In genomic region chr10:34722404-34722803, GRCh38 we compare ENCODE assay signal across 24 cellular contexts.
A peak's percentile ranks its signal among the peaks of the same experiment; 100 is the strongest.
DNase-seq lines count a peak whose midpoint lies in the region; ATAC-seq and TF ChIP-seq lines count a peak whose summit lies in the region.
"Had no signal": no experiment of that assay in that cellular context is flagged by ENCODE, and none has a peak within 500 bp of the region (broad histone marks: within the 10 kb centered on the region; RNA-seq: fewer than 3 reads in every experiment).

No MANE protein-coding gene starts in this region.

- peaks cover 91% of the 10 kb centered on the region for H3K4me1 ChIP-seq in BLaER1

- H3K9me3 Mint-ChIP-seq in progenitor cell of endocrine pancreas (ENCODE audit: low read depth) = no peaks in the 10 kb centered on the region
- no peaks in the 10 kb centered on the region for H3K9me3 Mint-ChIP-seq in effector memory CD8-positive, alpha-beta T cell
- H3K9me3 Mint-ChIP-seq: CD8-positive, alpha-beta T cell; IgD-negative memory B cell had no signal

- DNase-seq in D341Med (ENCODE audit: low spot score) (peak; percentile 54), epithelial cell of prostate (ENCODE audit: low read depth, low spot score) (no peak), progenitor cell of endocrine pancreas (ENCODE audit: low spot score, unreplicated experiment) (no peak), left colon (no peak), lower leg skin (ENCODE audit: low spot score in 2 of 2) (no peak)
- DNase-seq in effector memory CD8-positive, alpha-beta T cell = no peak
- DNase-seq: AML-193; Caco-2; CD8-positive, alpha-beta T cell; DMS79 treated with DMSO at 0.1 percent for 48 hours; GF-D8; HCEC 1CT; NCI-H1048; NCI-H1694; NCI-H2029 treated with DMSO at 0.1 percent for 48 hours; NCI-H748 treated with DMSO at 0.1 percent for 48 hours; PC-9; Right ventricle myocardium superior had no signal

- no peaks in the 10 kb centered on the region for H3K27me3 ChIP-seq in BLaER1
- H3K27me3 ChIP-seq: SJSA1 had no signal

- peak overlapping the region; percentile 95 for H3K4me2 ChIP-seq in BLaER1
- H3K4me2 ChIP-seq: A549 had no signal

- no peaks in the 10 kb centered on the region for H3K9me3 ChIP-seq in BLaER1
- H3K9me3 ChIP-seq: A549, Caco-2, SJSA1 had no signal

- H3K4me1 Mint-ChIP-seq in progenitor cell of endocrine pancreas (ENCODE audit: low read depth) = peaks cover 45% of the 10 kb centered on the region
- H3K4me1 Mint-ChIP-seq in effector memory CD8-positive, alpha-beta T cell (ENCODE audit: low read depth in 2 of 2) = no peaks in the 10 kb centered on the region

- TF ChIP-seq CTCF in progenitor cell of endocrine pancreas (IDR thresholded peaks at IDR 0.05; ENCODE audit: unreplicated experiment) (no peak), lower leg skin (IDR thresholded peaks at IDR 0.05) (no peak)

- intact Hi-C loops in left colon (cut with DNase I, micrococcal nuclease) (loop anchor here in 1 of 2 donors (5.0 kb wide), 1 partner anchor 95 kb away; the partner anchor contains the start of gene PARD3), lower leg skin (cut with DNase I; ENCODE audit: low total_unique reads) (loop anchor here (10.0 kb wide), 1 partner anchor 252 kb away; no protein-coding TSS in a partner anchor)

- no peak for TF ChIP-seq POLR2A in lower leg skin (IDR thresholded peaks at IDR 0.05)

- H3K36me3 ChIP-seq in BLaER1 = no peaks in the 10 kb centered on the region
- H3K36me3 ChIP-seq: SJSA1 had no signal

- H3K4me3 ChIP-seq in BLaER1 = no peak overlapping the region
- no peak overlapping the region for H3K4me3 ChIP-seq in lower leg skin (ENCODE audit: low read depth, poor library complexity, severe bottlenecking)
- H3K4me3 ChIP-seq: A549, PC-9, SJSA1 had no signal

- H3K27ac ChIP-seq in BLaER1 (no peak overlapping the region), epithelial cell of prostate (peak overlapping the region; percentile 85)
- H3K27ac ChIP-seq: C4-2B, KMS-11 had no signal

- peaks cover 100% of the 10 kb centered on the region for H4K20me1 ChIP-seq in BLaER1

- no peak overlapping the region for H3K4me3 Mint-ChIP-seq in progenitor cell of endocrine pancreas (ENCODE audit: low read depth)
- no peak overlapping the region for H3K4me3 Mint-ChIP-seq in effector memory CD8-positive, alpha-beta T cell
- H3K4me3 Mint-ChIP-seq: CD8-positive, alpha-beta T cell; IgD-negative memory B cell had no signal

- peak overlapping the region; percentile 77 for H3K27ac Mint-ChIP-seq in progenitor cell of endocrine pancreas
- H3K27ac Mint-ChIP-seq in effector memory CD8-positive, alpha-beta T cell = no peak overlapping the region
- H3K27ac Mint-ChIP-seq: CD8-positive, alpha-beta T cell; IgD-negative memory B cell had no signal

- 66 to 78% methylated on average over 4 of the region's 4 CpGs for WGBS in lower leg skin, 2 donors

- no peak overlapping the region for H3K9ac ChIP-seq in BLaER1
- H3K9ac ChIP-seq: KMS-11 had no signal

- no peaks in the 10 kb centered on the region for H3K27me3 Mint-ChIP-seq in progenitor cell of endocrine pancreas
- peaks cover 2% of the 10 kb centered on the region in 2 donors for H3K27me3 Mint-ChIP-seq in effector memory CD8-positive, alpha-beta T cell
- H3K27me3 Mint-ChIP-seq: IgD-negative memory B cell had no signal

- H3K36me3 Mint-ChIP-seq in progenitor cell of endocrine pancreas (ENCODE audit: insufficient read depth) = no peaks in the 10 kb centered on the region
- H3K36me3 Mint-ChIP-seq in effector memory CD8-positive, alpha-beta T cell (ENCODE audit: insufficient read depth) = no peaks in the 10 kb centered on the region
- H3K36me3 Mint-ChIP-seq: CD8-positive, alpha-beta T cell; IgD-negative memory B cell had no signal

- no peak for ATAC-seq in left colon
- ATAC-seq in effector memory CD8-positive, alpha-beta T cell (replicated peaks) = no peak
- ATAC-seq: A549; CD8-positive, alpha-beta T cell had no signal
